Comparison of ENCODE assay signal across 1 cellular context in genomic region chr15:50908209-50909043, GRCh38.
TF ChIP-seq lines count a peak whose summit lies in the region.

AP4E1 (plus strand) TSS chr15:50908683; CDS start chr15:50908779, 96 bp downstream.

TF ChIP-seq in A549, 52 proteins besides CTCF, POLR2A, EP300 and RAD21 (continued from another document):
- TF ChIP-seq FOSB (CRISPR knock-in tag; IDR thresholded peaks at IDR 0.05) (no peak), FOXS1 (CRISPR knock-in tag; IDR thresholded peaks at IDR 0.05) (no peak), RNF2 (IDR thresholded peaks at IDR 0.05; ENCODE audit: borderline replicate concordance, low read depth) (no peak), JUN (IDR thresholded peaks at IDR 0.05) (peak; percentile 83 to 88), TP53 (CRISPR knock-in tag; IDR thresholded peaks at IDR 0.05) (no peak), HOXB13 (CRISPR knock-in tag; IDR thresholded peaks at IDR 0.05; ENCODE audit: low read depth) (no peak), RFX5 (IDR thresholded peaks at IDR 0.05) (no peak), RCOR1 (IDR thresholded peaks at IDR 0.05; ENCODE audit: low read depth, low read length) (no peak), RARB (CRISPR knock-in tag; IDR thresholded peaks at IDR 0.05) (no peak), NFE2L2 (conservative IDR thresholded peaks at IDR 0.05; ENCODE audit: low read length) (no peak), HEYL (CRISPR knock-in tag; IDR thresholded peaks at IDR 0.05) (no peak), GATA3 (IDR thresholded peaks at IDR 0.05; ENCODE audit: borderline replicate concordance) (peak; percentile 42; the same call in 1 of the 2 replicates), FOSL2 (IDR thresholded peaks at IDR 0.05) (no peak), FOSL2 (CRISPR knock-in tag; IDR thresholded peaks at IDR 0.05) (0 out of 2 replicates have a peak, but pooled peaks have one; percentile 26)
- TF ChIP-seq, protein P1, sequence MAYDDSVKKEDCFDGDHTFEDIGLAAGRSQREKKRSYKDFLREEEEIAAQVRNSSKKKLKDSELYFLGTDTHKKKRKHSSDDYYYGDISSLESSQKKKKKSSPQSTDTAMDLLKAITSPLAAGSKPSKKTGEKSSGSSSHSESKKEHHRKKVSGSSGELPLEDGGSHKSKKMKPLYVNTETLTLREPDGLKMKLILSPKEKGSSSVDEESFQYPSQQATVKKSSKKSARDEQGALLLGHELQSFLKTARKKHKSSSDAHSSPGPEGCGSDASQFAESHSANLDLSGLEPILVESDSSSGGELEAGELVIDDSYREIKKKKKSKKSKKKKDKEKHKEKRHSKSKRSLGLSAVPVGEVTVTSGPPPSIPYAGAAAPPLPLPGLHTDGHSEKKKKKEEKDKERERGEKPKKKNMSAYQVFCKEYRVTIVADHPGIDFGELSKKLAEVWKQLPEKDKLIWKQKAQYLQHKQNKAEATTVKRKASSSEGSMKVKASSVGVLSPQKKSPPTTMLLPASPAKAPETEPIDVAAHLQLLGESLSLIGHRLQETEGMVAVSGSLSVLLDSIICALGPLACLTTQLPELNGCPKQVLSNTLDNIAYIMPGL (CRISPR knock-in tag; IDR thresholded peaks at IDR 0.05; ENCODE audit: borderline replicate concordance), result peak; percentile 79; the same call in 1 of the 2 replicates
- TF ChIP-seq, protein P2, sequence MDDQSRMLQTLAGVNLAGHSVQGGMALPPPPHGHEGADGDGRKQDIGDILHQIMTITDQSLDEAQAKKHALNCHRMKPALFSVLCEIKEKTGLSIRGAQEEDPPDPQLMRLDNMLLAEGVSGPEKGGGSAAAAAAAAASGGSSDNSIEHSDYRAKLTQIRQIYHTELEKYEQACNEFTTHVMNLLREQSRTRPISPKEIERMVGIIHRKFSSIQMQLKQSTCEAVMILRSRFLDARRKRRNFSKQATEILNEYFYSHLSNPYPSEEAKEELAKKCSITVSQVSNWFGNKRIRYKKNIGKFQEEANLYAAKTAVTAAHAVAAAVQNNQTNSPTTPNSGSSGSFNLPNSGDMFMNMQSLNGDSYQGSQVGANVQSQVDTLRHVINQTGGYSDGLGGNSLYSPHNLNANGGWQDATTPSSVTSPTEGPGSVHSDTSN (IDR thresholded peaks at IDR 0.05), result peak; percentile 71; the same call in 1 of the 2 replicates
- TF ChIP-seq, protein P3, sequence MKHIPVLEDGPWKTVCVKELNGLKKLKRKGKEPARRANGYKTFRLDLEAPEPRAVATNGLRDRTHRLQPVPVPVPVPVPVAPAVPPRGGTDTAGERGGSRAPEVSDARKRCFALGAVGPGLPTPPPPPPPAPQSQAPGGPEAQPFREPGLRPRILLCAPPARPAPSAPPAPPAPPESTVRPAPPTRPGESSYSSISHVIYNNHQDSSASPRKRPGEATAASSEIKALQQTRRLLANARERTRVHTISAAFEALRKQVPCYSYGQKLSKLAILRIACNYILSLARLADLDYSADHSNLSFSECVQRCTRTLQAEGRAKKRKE (CRISPR knock-in tag; IDR thresholded peaks at IDR 0.05; ENCODE audit: low read depth), result no peak
- TF ChIP-seq, protein P4, sequence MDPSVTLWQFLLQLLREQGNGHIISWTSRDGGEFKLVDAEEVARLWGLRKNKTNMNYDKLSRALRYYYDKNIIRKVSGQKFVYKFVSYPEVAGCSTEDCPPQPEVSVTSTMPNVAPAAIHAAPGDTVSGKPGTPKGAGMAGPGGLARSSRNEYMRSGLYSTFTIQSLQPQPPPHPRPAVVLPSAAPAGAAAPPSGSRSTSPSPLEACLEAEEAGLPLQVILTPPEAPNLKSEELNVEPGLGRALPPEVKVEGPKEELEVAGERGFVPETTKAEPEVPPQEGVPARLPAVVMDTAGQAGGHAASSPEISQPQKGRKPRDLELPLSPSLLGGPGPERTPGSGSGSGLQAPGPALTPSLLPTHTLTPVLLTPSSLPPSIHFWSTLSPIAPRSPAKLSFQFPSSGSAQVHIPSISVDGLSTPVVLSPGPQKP (IDR thresholded peaks at IDR 0.05; ENCODE audit: low read depth, low read length), result peak; percentile 85
- TF ChIP-seq, protein P5, sequence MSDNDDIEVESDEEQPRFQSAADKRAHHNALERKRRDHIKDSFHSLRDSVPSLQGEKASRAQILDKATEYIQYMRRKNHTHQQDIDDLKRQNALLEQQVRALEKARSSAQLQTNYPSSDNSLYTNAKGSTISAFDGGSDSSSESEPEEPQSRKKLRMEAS (IDR thresholded peaks at IDR 0.05), result peak; percentile 86
- TF ChIP-seq, protein P6, sequence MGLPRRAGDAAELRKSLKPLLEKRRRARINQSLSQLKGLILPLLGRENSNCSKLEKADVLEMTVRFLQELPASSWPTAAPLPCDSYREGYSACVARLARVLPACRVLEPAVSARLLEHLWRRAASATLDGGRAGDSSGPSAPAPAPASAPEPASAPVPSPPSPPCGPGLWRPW (IDR thresholded peaks at IDR 0.05), result no peak
